In genomic region chr7:157815061-157816022, GRCh38 we compare ENCODE assay signal across 2 cellular contexts.
TF ChIP-seq lines count a peak whose summit lies in the region.

No MANE protein-coding gene starts in this region.

TF ChIP-seq in H1, 55 proteins besides CTCF, POLR2A, EP300 and RAD21:
- no peak for TF ChIP-seq GTF2F1 (IDR thresholded peaks at IDR 0.05; ENCODE audit: borderline replicate concordance, low read depth, low read length)
- no peak for TF ChIP-seq SP4 (IDR thresholded peaks at IDR 0.05; ENCODE audit: low read length)
- no peak for TF ChIP-seq TBP (IDR thresholded peaks at IDR 0.05; ENCODE audit: low read depth, low read length)
- TF ChIP-seq CEBPB (IDR thresholded peaks at IDR 0.05; ENCODE audit: low read depth, low read length) = no peak
- TF ChIP-seq ASH2L (IDR thresholded peaks at IDR 0.05; ENCODE audit: low read length) = no peak
- TF ChIP-seq NRF1 (IDR thresholded peaks at IDR 0.05; ENCODE audit: low read depth, low read length) = no peak
- no peak for TF ChIP-seq E2F6 (IDR thresholded peaks at IDR 0.05)
- TF ChIP-seq CHD1 (IDR thresholded peaks at IDR 0.05; ENCODE audit: low read depth, low read length) = no peak
- no peak for TF ChIP-seq SIX5 (IDR thresholded peaks at IDR 0.05; ENCODE audit: low read depth, low read length)
- TF ChIP-seq POU5F1 (IDR thresholded peaks at IDR 0.05; ENCODE audit: low read depth, low read length) = no peak
- no peak for TF ChIP-seq BACH1 (IDR thresholded peaks at IDR 0.05; ENCODE audit: low read length)
- no peak for TF ChIP-seq TAF7 (optimal IDR thresholded peaks at IDR 0.05; ENCODE audit: borderline replicate concordance, low read depth, low read length)
- no peak for TF ChIP-seq SRF (IDR thresholded peaks at IDR 0.05; ENCODE audit: low read depth, low read length)
- TF ChIP-seq BRCA1 (IDR thresholded peaks at IDR 0.05; ENCODE audit: low read depth, low read length) = no peak
- no peak for TF ChIP-seq BCL11A (IDR thresholded peaks at IDR 0.05; ENCODE audit: low read depth in 2 of 2, low read length in 2 of 2)
- TF ChIP-seq CHD7 (IDR thresholded peaks at IDR 0.05; ENCODE audit: insufficient replicate concordance, low read length) = no peak

TF ChIP-seq in GM23338, 12 proteins besides CTCF, POLR2A, EP300 and RAD21:
- no peak for TF ChIP-seq ETS1 (IDR thresholded peaks at IDR 0.05)
- TF ChIP-seq ZNF462 (CRISPR knock-in tag; IDR thresholded peaks at IDR 0.05) = no peak
- no peak for TF ChIP-seq EZH2phosphoT487 (IDR thresholded peaks at IDR 0.05; ENCODE audit: unreplicated experiment)
- TF ChIP-seq STAT1 (IDR thresholded peaks at IDR 0.05; ENCODE audit: unreplicated experiment) = no peak
- TF ChIP-seq EZH2 (IDR thresholded peaks at IDR 0.05; ENCODE audit: low read depth, unreplicated experiment) = no peak
- TF ChIP-seq POLR2AphosphoS5 (IDR thresholded peaks at IDR 0.05; ENCODE audit: low read depth) = no peak
- TF ChIP-seq NANOG (IDR thresholded peaks at IDR 0.05; ENCODE audit: borderline replicate concordance) = no peak
- TF ChIP-seq JUNB (IDR thresholded peaks at IDR 0.05; ENCODE audit: unreplicated experiment) = no peak
- no peak for TF ChIP-seq CREB1 (CRISPR knock-in tag; IDR thresholded peaks at IDR 0.05; ENCODE audit: low read depth)
- TF ChIP-seq ZNF114 (CRISPR knock-in tag; IDR thresholded peaks at IDR 0.05) = no peak
- TF ChIP-seq ZNF331 (CRISPR knock-in tag; IDR thresholded peaks at IDR 0.05; ENCODE audit: low read depth) = no peak
- no peak for TF ChIP-seq REST (IDR thresholded peaks at IDR 0.05; ENCODE audit: unreplicated experiment)
